8 cellular contexts compared by ENCODE assay signal in genomic region chr11:129331871-129332274, GRCh38. TPM values are rescaled to one million over a fixed set of nuclear protein-coding genes. Genes with fewer than 3 reads are reported as not detected.
A peak's percentile ranks its signal among the peaks of the same experiment; 100 is the strongest.
DNase-seq lines count a peak whose midpoint lies in the region; ATAC-seq and TF ChIP-seq lines count a peak whose summit lies in the region.

No MANE protein-coding gene starts in this region.

- TF ChIP-seq CTCF in Loucy (conservative IDR thresholded peaks at IDR 0.05; ENCODE audit: low read length) (peak; percentile 96), RWPE1 (conservative IDR thresholded peaks at IDR 0.05; ENCODE audit: low read depth) (peak; percentile 90), gastroesophageal sphincter (IDR thresholded peaks at IDR 0.05) (peak; percentile 61 to 90 (median 78)), osteoblast (IDR thresholded peaks at IDR 0.05; ENCODE audit: extremely low read depth, low read depth, low read length) (peak; percentile 93), thoracic aorta (IDR thresholded peaks at IDR 0.05) (peak; percentile 78)

- no peak overlapping the region for H3K9ac ChIP-seq in Loucy (ENCODE audit: low read depth, low read length, poor library complexity, severe bottlenecking)

- CTCF ChIA-PET in RWPE1 (lab: Yijun Ruan, JAX), result interaction anchor here (0.6 to 1.7 kb wide), 33 partner anchors 8 to 1426 kb away, joined by 3 to 19 read pairs (median 4); partner anchors contain the start of gene ARHGAP32

- WGBS in gastroesophageal sphincter (ENCODE audit: low coverage in 1 of 2), 2 donors, result 2% methylated on average over 9 to 11 of the region's 11 CpGs

- H2AFZ ChIP-seq in Loucy (ENCODE audit: low read length) (peak overlapping the region; percentile 83), osteoblast (ENCODE audit: low read length) (peak overlapping the region; percentile 74)

- peak; percentile 95 for DNase-seq in DMS53 (lab: John Stamatoyannopoulos, UW)
- peak; percentile 84 for DNase-seq in RWPE1 (ENCODE audit: low spot score)
- DNase-seq in activated effector memory CD4-positive, alpha-beta T cell treated with Interleukin-2 at 50 U/mL for 16 hours, result peak; percentile 39
- peak; percentile 82 for DNase-seq in osteoblast (ENCODE audit: insufficient read length, low spot score, missing footprints)
- DNase-seq in thoracic aorta (ENCODE audit: low spot score), result peak; percentile 39

- no peak for TF ChIP-seq POLR2A in gastroesophageal sphincter (IDR thresholded peaks at IDR 0.05)

- no peak overlapping the region for H3K27ac ChIP-seq in RWPE1
- H3K27ac ChIP-seq in gastroesophageal sphincter, result no peak overlapping the region
- H3K27ac ChIP-seq in osteoblast (ENCODE audit: low read depth, low read length), result no peak overlapping the region
- H3K27ac ChIP-seq in thoracic aorta, result no peak overlapping the region

- H3K9me3 ChIP-seq in Loucy (ENCODE audit: insufficient read depth, low read depth, low read length) (no peaks in the 10 kb centered on the region), gastroesophageal sphincter (no peaks in the 10 kb centered on the region), osteoblast (ENCODE audit: low read depth, low read length) (no peaks in the 10 kb centered on the region), thoracic aorta (no peaks in the 10 kb centered on the region)

- H3K4me3 ChIP-seq in Loucy (ENCODE audit: low read length, poor library complexity, severe bottlenecking) (no peak overlapping the region), gastroesophageal sphincter (no peak overlapping the region), osteoblast (ENCODE audit: insufficient read depth, low read length) (no peak overlapping the region), thoracic aorta (no peak overlapping the region)

- no peaks in the 10 kb centered on the region for H3K9me2 ChIP-seq in Loucy (replicated peaks; ENCODE audit: low read depth, low read length)

- H3K79me2 ChIP-seq in Loucy (ENCODE audit: insufficient read depth, low read length), result no peaks in the 10 kb centered on the region
- no peaks in the 10 kb centered on the region for H3K79me2 ChIP-seq in osteoblast (ENCODE audit: insufficient read depth, low read length)

- H3K36me3 ChIP-seq in Loucy (ENCODE audit: insufficient read depth, low read length), result no peaks in the 10 kb centered on the region
- no peaks in the 10 kb centered on the region for H3K36me3 ChIP-seq in gastroesophageal sphincter
- H3K36me3 ChIP-seq in osteoblast (ENCODE audit: insufficient read depth, low read length), result no peaks in the 10 kb centered on the region
- no peaks in the 10 kb centered on the region for H3K36me3 ChIP-seq in thoracic aorta

- TF ChIP-seq EP300 in gastroesophageal sphincter (IDR thresholded peaks at IDR 0.05), result no peak

- ATAC-seq in GM21786 (IDR thresholded peaks at IDR 0.05; ENCODE audit: unreplicated experiment), result peak; percentile 92
- ATAC-seq in gastroesophageal sphincter, result peak; percentile 82
- peak; percentile 49 for ATAC-seq in thoracic aorta (ENCODE audit: insufficient number of reproducible peaks, low FRiP score, low read depth)

- H4K20me1 ChIP-seq in Loucy (ENCODE audit: insufficient read depth, low read length, poor library complexity, severe bottlenecking) (no peaks in the 10 kb centered on the region), osteoblast (ENCODE audit: insufficient read depth, low read length) (no peaks in the 10 kb centered on the region)

- POLR2A ChIA-PET in RWPE1 (lab: Yijun Ruan, JAX; ENCODE audit: low non-redundant PET), result no interaction called here

- H3K4me2 ChIP-seq in Loucy (ENCODE audit: low read depth, low read length, poor library complexity, severe bottlenecking) (peak overlapping the region; percentile 19), osteoblast (ENCODE audit: insufficient read depth, low read length) (no peak overlapping the region)

- H3K4me1 ChIP-seq in Loucy (ENCODE audit: insufficient read depth, low read length, poor library complexity, severe bottlenecking), result no peaks in the 10 kb centered on the region
- H3K4me1 ChIP-seq in gastroesophageal sphincter, result peaks cover 0 to 6% (median 0%) of the 10 kb centered on the region in 3 donors
- no peaks in the 10 kb centered on the region for H3K4me1 ChIP-seq in osteoblast (ENCODE audit: insufficient read depth, low read length)
- no peaks in the 10 kb centered on the region for H3K4me1 ChIP-seq in thoracic aorta (ENCODE audit: control insufficient read depth in 1 of 2, low read depth in 2 of 2)

- H3F3A ChIP-seq in Loucy (ENCODE audit: low read depth), result no peaks in the 10 kb centered on the region

- H3K27me3 ChIP-seq in Loucy (ENCODE audit: insufficient read depth, low read length, poor library complexity, severe bottlenecking) (no peaks in the 10 kb centered on the region), gastroesophageal sphincter (no peaks in the 10 kb centered on the region), osteoblast (ENCODE audit: insufficient read depth, low read length) (no peaks in the 10 kb centered on the region), thoracic aorta (replicated peaks; ENCODE audit: insufficient read depth) (no peaks in the 10 kb centered on the region)

RNA-seq across cellular contexts. Expression of gene BARX2, which starts 43.8 kb away (rescaled TPM):
- total RNA-seq in gastroesophageal sphincter, result 1 to 10 TPM in 1 of 4 donors, not detected in 3; 2.1 TPM
- not detected in 2 replicates for total RNA-seq in osteoblast
- not detected for total RNA-seq in thoracic aorta

Comparison
In these comparisons a context has a peak if more than half of its experiments do, and no peak if none do; other contexts are left out.
1. DNase-seq: peak in every context shown above with its lines; median percentile 95 in DMS53; 84 in RWPE1; 82 in osteoblast; 39 in activated effector memory CD4-positive, alpha-beta T cell treated with Interleukin-2 at 50 U/mL for 16 hours; 39 in thoracic aorta.